In the genomic region with DNA sequence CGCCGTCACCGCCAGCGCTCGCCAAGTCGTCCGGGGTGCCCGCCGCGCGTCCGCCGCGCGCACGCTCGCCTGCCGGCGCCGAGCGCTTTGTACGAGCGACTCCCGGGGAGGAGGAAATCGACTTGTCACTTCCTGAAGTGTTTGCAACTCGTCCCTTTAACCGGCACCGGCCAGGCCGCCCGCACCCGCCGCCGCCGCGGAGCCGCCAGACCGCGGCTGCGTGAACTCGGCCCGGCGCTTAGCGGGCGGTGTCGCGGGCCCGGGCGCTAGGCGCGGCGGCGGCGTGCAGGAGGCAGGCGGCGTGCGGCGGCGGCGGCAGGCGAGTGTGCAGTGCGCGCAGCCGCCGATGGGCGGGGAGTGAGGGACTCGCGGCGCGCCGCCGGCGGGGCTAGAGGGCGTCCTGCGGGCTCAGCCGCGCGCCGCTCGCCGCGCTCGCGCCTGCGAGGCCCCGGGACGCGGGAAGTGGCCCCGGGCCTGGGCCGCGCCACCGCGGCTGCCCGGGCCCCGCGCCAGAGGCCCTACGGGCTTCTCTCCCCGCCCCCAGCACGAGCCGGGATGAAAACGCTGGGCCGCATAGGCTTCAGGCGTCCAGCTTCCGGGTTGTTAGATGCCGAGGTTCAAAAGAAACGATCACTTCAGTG, we compare ENCODE assay signal across 1 cellular context.
A peak's percentile ranks its signal among the peaks of the same experiment; 100 is the strongest.
TF ChIP-seq lines count a peak whose summit lies in the region.

A gene with protein sequence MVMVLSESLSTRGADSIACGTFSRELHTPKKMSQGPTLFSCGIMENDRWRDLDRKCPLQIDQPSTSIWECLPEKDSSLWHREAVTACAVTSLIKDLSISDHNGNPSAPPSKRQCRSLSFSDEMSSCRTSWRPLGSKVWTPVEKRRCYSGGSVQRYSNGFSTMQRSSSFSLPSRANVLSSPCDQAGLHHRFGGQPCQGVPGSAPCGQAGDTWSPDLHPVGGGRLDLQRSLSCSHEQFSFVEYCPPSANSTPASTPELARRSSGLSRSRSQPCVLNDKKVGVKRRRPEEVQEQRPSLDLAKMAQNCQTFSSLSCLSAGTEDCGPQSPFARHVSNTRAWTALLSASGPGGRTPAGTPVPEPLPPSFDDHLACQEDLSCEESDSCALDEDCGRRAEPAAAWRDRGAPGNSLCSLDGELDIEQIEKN (minus strand): TSS at position 332 of the 641 bp plus-strand sequence. CDS start 37,665 bp downstream, outside the sequence.

TF ChIP-seq in HepG2, 621 proteins besides CTCF, POLR2A, EP300 and RAD21 (continued from another document and continues in another):
- TF ChIP-seq, protein P1, sequence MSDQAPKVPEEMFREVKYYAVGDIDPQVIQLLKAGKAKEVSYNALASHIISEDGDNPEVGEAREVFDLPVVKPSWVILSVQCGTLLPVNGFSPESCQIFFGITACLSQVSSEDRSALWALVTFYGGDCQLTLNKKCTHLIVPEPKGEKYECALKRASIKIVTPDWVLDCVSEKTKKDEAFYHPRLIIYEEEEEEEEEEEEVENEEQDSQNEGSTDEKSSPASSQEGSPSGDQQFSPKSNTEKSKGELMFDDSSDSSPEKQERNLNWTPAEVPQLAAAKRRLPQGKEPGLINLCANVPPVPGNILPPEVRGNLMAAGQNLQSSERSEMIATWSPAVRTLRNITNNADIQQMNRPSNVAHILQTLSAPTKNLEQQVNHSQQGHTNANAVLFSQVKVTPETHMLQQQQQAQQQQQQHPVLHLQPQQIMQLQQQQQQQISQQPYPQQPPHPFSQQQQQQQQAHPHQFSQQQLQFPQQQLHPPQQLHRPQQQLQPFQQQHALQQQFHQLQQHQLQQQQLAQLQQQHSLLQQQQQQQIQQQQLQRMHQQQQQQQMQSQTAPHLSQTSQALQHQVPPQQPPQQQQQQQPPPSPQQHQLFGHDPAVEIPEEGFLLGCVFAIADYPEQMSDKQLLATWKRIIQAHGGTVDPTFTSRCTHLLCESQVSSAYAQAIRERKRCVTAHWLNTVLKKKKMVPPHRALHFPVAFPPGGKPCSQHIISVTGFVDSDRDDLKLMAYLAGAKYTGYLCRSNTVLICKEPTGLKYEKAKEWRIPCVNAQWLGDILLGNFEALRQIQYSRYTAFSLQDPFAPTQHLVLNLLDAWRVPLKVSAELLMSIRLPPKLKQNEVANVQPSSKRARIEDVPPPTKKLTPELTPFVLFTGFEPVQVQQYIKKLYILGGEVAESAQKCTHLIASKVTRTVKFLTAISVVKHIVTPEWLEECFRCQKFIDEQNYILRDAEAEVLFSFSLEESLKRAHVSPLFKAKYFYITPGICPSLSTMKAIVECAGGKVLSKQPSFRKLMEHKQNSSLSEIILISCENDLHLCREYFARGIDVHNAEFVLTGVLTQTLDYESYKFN (CRISPR knock-in tag; conservative IDR thresholded peaks at IDR 0.05), result no peak
- TF ChIP-seq TCF7 (IDR thresholded peaks at IDR 0.05; ENCODE audit: low read depth) (peak; percentile 47; the same call in 1 of the 2 replicates), PITX1 (CRISPR knock-in tag; IDR thresholded peaks at IDR 0.05) (no peak), AGO2 (optimal IDR thresholded peaks at IDR 0.05; ENCODE audit: low read depth, low read length) (peak; percentile 71), ZNF563 (CRISPR knock-in tag; IDR thresholded peaks at IDR 0.05) (no peak; the same call in 1 of the 2 replicates), TBX3 (IDR thresholded peaks at IDR 0.05; ENCODE audit: borderline replicate concordance) (no peak), ZNF337 (CRISPR knock-in tag; IDR thresholded peaks at IDR 0.05; ENCODE audit: borderline replicate concordance, low read depth) (no peak), ZNF101 (CRISPR knock-in tag; IDR thresholded peaks at IDR 0.05; ENCODE audit: borderline replicate concordance, low read depth) (no peak), MEIS2 (CRISPR knock-in tag; IDR thresholded peaks at IDR 0.05) (no peak), SRSF1 (optimal IDR thresholded peaks at IDR 0.05; ENCODE audit: low read depth, low read length) (no peak), HNRNPUL1 (IDR thresholded peaks at IDR 0.05; ENCODE audit: low read depth, low read length) (no peak), ZBTB42 (CRISPR knock-in tag; IDR thresholded peaks at IDR 0.05) (no peak), ZBTB3 (CRISPR knock-in tag; IDR thresholded peaks at IDR 0.05; ENCODE audit: borderline replicate concordance, low read depth) (no peak), ZSCAN31 (CRISPR knock-in tag; IDR thresholded peaks at IDR 0.05; ENCODE audit: low read depth) (peak; percentile 52), NR2C2 (CRISPR knock-in tag; IDR thresholded peaks at IDR 0.05; ENCODE audit: borderline replicate concordance) (no peak), BHLHE40 (IDR thresholded peaks at IDR 0.05; ENCODE audit: low read length) (peak; percentile 82), KLF16 (CRISPR knock-in tag; IDR thresholded peaks at IDR 0.05) (0 out of 4 replicates have a peak, but pooled peaks of 1 of the 2 experiments have one; percentile 19), ZFX (CRISPR knock-in tag; IDR thresholded peaks at IDR 0.05; ENCODE audit: low read depth) (peak; percentile 49), KMT2B (CRISPR knock-in tag; IDR thresholded peaks at IDR 0.05) (0 out of 2 replicates have a peak, but pooled peaks have one; percentile 14), KMT2A (CRISPR knock-in tag; IDR thresholded peaks at IDR 0.05) (0 out of 2 replicates have a peak, but pooled peaks have one; percentile 47), ZNF660 (CRISPR knock-in tag; IDR thresholded peaks at IDR 0.05; ENCODE audit: borderline replicate concordance, low read depth) (no peak), DMAP1 (CRISPR knock-in tag; IDR thresholded peaks at IDR 0.05) (0 out of 2 replicates have a peak, but pooled peaks have one; percentile 25), FIP1L1 (IDR thresholded peaks at IDR 0.05; ENCODE audit: borderline replicate concordance, insufficient read depth, low read depth, low read length) (no peak), KDM1A (CRISPR knock-in tag; IDR thresholded peaks at IDR 0.05) (no peak), PHF5A (CRISPR knock-in tag; IDR thresholded peaks at IDR 0.05; ENCODE audit: low read depth, unreplicated experiment) (no peak), EEA1 (CRISPR knock-in tag; IDR thresholded peaks at IDR 0.05; ENCODE audit: borderline replicate concordance) (no peak), ZC3H13 (CRISPR knock-in tag; IDR thresholded peaks at IDR 0.05) (no peak), NONO (IDR thresholded peaks at IDR 0.05) (no peak), NONO (CRISPR knock-in tag; conservative IDR thresholded peaks at IDR 0.05) (0 out of 2 replicates have a peak, but pooled peaks have one; percentile 30)
- TF ChIP-seq, protein P2, sequence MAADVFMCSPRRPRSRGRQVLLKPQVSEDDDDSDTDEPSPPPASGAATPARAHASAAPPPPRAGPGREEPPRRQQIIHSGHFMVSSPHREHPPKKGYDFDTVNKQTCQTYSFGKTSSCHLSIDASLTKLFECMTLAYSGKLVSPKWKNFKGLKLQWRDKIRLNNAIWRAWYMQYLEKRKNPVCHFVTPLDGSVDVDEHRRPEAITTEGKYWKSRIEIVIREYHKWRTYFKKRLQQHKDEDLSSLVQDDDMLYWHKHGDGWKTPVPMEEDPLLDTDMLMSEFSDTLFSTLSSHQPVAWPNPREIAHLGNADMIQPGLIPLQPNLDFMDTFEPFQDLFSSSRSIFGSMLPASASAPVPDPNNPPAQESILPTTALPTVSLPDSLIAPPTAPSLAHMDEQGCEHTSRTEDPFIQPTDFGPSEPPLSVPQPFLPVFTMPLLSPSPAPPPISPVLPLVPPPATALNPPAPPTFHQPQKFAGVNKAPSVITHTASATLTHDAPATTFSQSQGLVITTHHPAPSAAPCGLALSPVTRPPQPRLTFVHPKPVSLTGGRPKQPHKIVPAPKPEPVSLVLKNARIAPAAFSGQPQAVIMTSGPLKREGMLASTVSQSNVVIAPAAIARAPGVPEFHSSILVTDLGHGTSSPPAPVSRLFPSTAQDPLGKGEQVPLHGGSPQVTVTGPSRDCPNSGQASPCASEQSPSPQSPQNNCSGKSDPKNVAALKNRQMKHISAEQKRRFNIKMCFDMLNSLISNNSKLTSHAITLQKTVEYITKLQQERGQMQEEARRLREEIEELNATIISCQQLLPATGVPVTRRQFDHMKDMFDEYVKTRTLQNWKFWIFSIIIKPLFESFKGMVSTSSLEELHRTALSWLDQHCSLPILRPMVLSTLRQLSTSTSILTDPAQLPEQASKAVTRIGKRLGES (CRISPR knock-in tag; IDR thresholded peaks at IDR 0.05; ENCODE audit: borderline replicate concordance), result no peak
- TF ChIP-seq, protein P3, sequence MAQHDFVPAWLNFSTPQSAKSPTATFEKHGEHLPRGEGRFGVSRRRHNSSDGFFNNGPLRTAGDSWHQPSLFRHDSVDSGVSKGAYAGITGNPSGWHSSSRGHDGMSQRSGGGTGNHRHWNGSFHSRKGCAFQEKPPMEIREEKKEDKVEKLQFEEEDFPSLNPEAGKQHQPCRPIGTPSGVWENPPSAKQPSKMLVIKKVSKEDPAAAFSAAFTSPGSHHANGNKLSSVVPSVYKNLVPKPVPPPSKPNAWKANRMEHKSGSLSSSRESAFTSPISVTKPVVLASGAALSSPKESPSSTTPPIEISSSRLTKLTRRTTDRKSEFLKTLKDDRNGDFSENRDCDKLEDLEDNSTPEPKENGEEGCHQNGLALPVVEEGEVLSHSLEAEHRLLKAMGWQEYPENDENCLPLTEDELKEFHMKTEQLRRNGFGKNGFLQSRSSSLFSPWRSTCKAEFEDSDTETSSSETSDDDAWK (CRISPR knock-in tag; IDR thresholded peaks at IDR 0.05), result no peak
- TF ChIP-seq, protein P4, sequence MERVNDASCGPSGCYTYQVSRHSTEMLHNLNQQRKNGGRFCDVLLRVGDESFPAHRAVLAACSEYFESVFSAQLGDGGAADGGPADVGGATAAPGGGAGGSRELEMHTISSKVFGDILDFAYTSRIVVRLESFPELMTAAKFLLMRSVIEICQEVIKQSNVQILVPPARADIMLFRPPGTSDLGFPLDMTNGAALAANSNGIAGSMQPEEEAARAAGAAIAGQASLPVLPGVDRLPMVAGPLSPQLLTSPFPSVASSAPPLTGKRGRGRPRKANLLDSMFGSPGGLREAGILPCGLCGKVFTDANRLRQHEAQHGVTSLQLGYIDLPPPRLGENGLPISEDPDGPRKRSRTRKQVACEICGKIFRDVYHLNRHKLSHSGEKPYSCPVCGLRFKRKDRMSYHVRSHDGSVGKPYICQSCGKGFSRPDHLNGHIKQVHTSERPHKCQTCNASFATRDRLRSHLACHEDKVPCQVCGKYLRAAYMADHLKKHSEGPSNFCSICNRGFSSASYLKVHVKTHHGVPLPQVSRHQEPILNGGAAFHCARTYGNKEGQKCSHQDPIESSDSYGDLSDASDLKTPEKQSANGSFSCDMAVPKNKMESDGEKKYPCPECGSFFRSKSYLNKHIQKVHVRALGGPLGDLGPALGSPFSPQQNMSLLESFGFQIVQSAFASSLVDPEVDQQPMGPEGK (CRISPR knock-in tag; IDR thresholded peaks at IDR 0.05), result peak; percentile 75; the same call in 1 of the 2 replicates
- TF ChIP-seq, protein P5, sequence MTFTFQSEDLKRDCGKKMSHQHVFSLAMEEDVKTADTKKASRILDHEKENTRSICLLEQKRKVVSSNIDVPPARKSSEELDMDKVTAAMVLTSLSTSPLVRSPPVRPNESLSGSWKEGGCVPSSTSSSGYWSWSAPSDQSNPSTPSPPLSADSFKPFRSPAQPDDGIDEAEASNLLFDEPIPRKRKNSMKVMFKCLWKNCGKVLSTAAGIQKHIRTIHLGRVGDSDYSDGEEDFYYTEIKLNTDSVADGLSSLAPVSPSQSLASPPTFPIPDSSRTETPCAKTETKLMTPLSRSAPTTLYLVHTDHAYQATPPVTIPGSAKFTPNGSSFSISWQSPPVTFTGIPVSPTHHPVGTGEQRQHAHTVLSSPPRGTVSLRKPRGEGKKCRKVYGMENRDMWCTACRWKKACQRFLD (CRISPR knock-in tag; IDR thresholded peaks at IDR 0.05; ENCODE audit: borderline replicate concordance), result no peak
- TF ChIP-seq, protein P6, sequence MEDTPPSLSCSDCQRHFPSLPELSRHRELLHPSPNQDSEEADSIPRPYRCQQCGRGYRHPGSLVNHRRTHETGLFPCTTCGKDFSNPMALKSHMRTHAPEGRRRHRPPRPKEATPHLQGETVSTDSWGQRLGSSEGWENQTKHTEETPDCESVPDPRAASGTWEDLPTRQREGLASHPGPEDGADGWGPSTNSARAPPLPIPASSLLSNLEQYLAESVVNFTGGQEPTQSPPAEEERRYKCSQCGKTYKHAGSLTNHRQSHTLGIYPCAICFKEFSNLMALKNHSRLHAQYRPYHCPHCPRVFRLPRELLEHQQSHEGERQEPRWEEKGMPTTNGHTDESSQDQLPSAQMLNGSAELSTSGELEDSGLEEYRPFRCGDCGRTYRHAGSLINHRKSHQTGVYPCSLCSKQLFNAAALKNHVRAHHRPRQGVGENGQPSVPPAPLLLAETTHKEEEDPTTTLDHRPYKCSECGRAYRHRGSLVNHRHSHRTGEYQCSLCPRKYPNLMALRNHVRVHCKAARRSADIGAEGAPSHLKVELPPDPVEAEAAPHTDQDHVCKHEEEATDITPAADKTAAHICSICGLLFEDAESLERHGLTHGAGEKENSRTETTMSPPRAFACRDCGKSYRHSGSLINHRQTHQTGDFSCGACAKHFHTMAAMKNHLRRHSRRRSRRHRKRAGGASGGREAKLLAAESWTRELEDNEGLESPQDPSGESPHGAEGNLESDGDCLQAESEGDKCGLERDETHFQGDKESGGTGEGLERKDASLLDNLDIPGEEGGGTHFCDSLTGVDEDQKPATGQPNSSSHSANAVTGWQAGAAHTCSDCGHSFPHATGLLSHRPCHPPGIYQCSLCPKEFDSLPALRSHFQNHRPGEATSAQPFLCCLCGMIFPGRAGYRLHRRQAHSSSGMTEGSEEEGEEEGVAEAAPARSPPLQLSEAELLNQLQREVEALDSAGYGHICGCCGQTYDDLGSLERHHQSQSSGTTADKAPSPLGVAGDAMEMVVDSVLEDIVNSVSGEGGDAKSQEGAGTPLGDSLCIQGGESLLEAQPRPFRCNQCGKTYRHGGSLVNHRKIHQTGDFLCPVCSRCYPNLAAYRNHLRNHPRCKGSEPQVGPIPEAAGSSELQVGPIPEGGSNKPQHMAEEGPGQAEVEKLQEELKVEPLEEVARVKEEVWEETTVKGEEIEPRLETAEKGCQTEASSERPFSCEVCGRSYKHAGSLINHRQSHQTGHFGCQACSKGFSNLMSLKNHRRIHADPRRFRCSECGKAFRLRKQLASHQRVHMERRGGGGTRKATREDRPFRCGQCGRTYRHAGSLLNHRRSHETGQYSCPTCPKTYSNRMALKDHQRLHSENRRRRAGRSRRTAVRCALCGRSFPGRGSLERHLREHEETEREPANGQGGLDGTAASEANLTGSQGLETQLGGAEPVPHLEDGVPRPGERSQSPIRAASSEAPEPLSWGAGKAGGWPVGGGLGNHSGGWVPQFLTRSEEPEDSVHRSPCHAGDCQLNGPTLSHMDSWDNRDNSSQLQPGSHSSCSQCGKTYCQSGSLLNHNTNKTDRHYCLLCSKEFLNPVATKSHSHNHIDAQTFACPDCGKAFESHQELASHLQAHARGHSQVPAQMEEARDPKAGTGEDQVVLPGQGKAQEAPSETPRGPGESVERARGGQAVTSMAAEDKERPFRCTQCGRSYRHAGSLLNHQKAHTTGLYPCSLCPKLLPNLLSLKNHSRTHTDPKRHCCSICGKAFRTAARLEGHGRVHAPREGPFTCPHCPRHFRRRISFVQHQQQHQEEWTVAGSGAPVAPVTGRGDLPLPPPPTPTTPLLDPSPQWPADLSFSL (CRISPR knock-in tag; IDR thresholded peaks at IDR 0.05), result no peak
- TF ChIP-seq, protein P7, sequence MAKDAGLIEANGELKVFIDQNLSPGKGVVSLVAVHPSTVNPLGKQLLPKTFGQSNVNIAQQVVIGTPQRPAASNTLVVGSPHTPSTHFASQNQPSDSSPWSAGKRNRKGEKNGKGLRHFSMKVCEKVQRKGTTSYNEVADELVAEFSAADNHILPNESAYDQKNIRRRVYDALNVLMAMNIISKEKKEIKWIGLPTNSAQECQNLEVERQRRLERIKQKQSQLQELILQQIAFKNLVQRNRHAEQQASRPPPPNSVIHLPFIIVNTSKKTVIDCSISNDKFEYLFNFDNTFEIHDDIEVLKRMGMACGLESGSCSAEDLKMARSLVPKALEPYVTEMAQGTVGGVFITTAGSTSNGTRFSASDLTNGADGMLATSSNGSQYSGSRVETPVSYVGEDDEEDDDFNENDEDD (CRISPR knock-in tag; IDR thresholded peaks at IDR 0.05; ENCODE audit: borderline replicate concordance), result peak; percentile 13; the same call in 1 of the 2 replicates
